In the genomic region with DNA sequence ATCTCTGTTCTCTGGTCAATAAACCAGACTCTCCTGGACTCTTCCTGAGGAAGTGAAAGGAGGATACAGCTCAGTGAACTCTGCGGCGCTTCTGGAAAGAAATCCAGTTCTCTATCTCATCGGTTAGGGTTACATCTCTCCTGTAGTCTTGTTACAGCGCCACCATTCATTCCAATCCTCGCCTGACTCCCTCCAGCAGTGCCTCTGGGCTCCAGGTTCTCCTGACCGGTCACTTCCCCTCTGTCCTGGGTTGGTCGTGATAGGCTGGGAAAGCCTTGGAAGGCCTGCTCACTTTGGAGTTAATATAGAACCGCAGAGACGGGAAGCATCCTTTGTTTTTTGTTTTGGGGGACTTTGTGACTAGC, we compare ENCODE assay signal across 24 cellular contexts.
DNase-seq lines count a peak whose midpoint lies in the region; ATAC-seq and TF ChIP-seq lines count a peak whose summit lies in the region.
"Had no signal": no experiment of that assay in that cellular context is flagged by ENCODE, and none has a peak within 500 bp of the region (broad histone marks: within the 10 kb centered on the region; RNA-seq: fewer than 3 reads in every experiment).

No MANE protein-coding gene starts in this region.

- peak; percentile 41 for ATAC-seq in gastroesophageal sphincter
- peak; percentile 58 for ATAC-seq in left lobe of liver
- peak in 1 of 2 donors; percentile 26 for ATAC-seq in gastrocnemius medialis
- ATAC-seq: CD8-positive, alpha-beta T cell; left lung; stimulated activated effector memory CD8-positive, alpha-beta T cell treated with anti-CD3 and anti-CD28 coated beads, Interleukin-12 subunit alpha, Interleukin-12 subunit beta, amount 100 ng/mL, for 72 hours had no signal

- no peaks in the 10 kb centered on the region for H3K4me1 ChIP-seq in gastroesophageal sphincter
- H3K4me1 ChIP-seq in gastrocnemius medialis = no peaks in the 10 kb centered on the region

- H3K27ac ChIP-seq in gastroesophageal sphincter = peak overlapping the region in 3 of 4 donors; percentile 32 to 59 (median 41)
- peak overlapping the region; percentile 21 to 59 (median 44) for H3K27ac ChIP-seq in gastrocnemius medialis
- H3K27ac ChIP-seq: HL-60, left lung had no signal

- no peaks in the 10 kb centered on the region for H3K27me3 ChIP-seq in gastroesophageal sphincter
- no peaks in the 10 kb centered on the region for H3K27me3 ChIP-seq in gastrocnemius medialis
- H3K27me3 ChIP-seq: left lung, thyroid gland had no signal

- no peak overlapping the region for H3K4me3 ChIP-seq in gastroesophageal sphincter
- H3K4me3 ChIP-seq in gastrocnemius medialis = no peak overlapping the region
- no peak overlapping the region for H3K4me3 ChIP-seq in lower leg skin (ENCODE audit: low read depth, poor library complexity, severe bottlenecking)
- H3K4me3 ChIP-seq: left lung, thyroid gland had no signal

- WGBS in gastroesophageal sphincter (ENCODE audit: low coverage in 1 of 2), 2 donors = 50 to 65% methylated on average over 4 to 8 of the region's 9 CpGs
- 74 to 78% methylated on average over 9 of the region's 9 CpGs for WGBS in lower leg skin, 2 donors

- DNase-seq in left lobe of liver (ENCODE audit: low spot score) = no peak
- no peak for DNase-seq in gastrocnemius medialis
- no peak for DNase-seq in NCI-H2029 treated with DMSO at 0.1 percent for 48 hours (lab: John Stamatoyannopoulos, UW)
- DNase-seq in NCI-H1092 treated with DMSO at 0.1 percent for 48 hours (lab: John Stamatoyannopoulos, UW) = no peak
- DNase-seq in lower leg skin (ENCODE audit: low spot score in 2 of 2) = no peak
- DNase-seq in NK-92 treated with Interleukin-12 subunit alpha and Interleukin-12 subunit beta, amount 100 ng/mL, for 24 hours (lab: John Stamatoyannopoulos, UW) = no peak
- DNase-seq: activated CD4-positive, alpha-beta T cell treated with anti-CD3 and anti-CD28 coated beads, Interleukin-2, amount 50 U/mL, for 4 hours; activated naive CD4-positive, alpha-beta T cell treated with Interleukin-2 at 50 U/mL for 16 hours; CD8-positive, alpha-beta T cell; DMS79; effector CD8-positive, alpha-beta T cell; left lung; naive B cell; NCI-H2029; NCI-H524; posterior cingulate gyrus; SHP77; stimulated activated CD4-positive, alpha-beta T cell treated with anti-CD3 and anti-CD28 coated beads, Interleukin-12 subunit alpha, Interleukin-12 subunit beta, amount 100 ng/mL, for 4 hours; T-helper 1 cell; thyroid gland had no signal

- H3K36me3 ChIP-seq in gastroesophageal sphincter (no peaks in the 10 kb centered on the region), gastrocnemius medialis (no peaks in the 10 kb centered on the region)
- H3K36me3 ChIP-seq: left lung, thyroid gland had no signal

- H3K9me3 ChIP-seq in gastroesophageal sphincter (no peaks in the 10 kb centered on the region), gastrocnemius medialis (no peaks in the 10 kb centered on the region)
- H3K9me3 ChIP-seq: left lung, thyroid gland had no signal

- in situ Hi-C loops in gastrocnemius medialis (cut with MboI; ENCODE audit: low sequenced_read_pairs in 4 of 4) = no loop called here

- intact Hi-C loops in gastrocnemius medialis (cut with DNase I; ENCODE audit: low total_unique reads) (no loop called here), lower leg skin (cut with DNase I; ENCODE audit: low total_unique reads) (no loop called here)

- no peak for TF ChIP-seq EP300 in Ishikawa (IDR thresholded peaks at IDR 0.05; ENCODE audit: borderline replicate concordance)
- TF ChIP-seq EP300 in gastroesophageal sphincter (IDR thresholded peaks at IDR 0.05) = no peak

- TF ChIP-seq RAD21 in Ishikawa (IDR thresholded peaks at IDR 0.05; ENCODE audit: low read depth) = 0 out of 2 replicates have a peak, but pooled peaks have one; percentile 8

- TF ChIP-seq CTCF in gastroesophageal sphincter (IDR thresholded peaks at IDR 0.05) = no peak
- no peak for TF ChIP-seq CTCF in gastrocnemius medialis (IDR thresholded peaks at IDR 0.05 in 4 of 5, conservative IDR thresholded peaks at IDR 0.05 in 1 of 5)
- no peak for TF ChIP-seq CTCF in lower leg skin (IDR thresholded peaks at IDR 0.05)

- no peak for TF ChIP-seq POLR2A in gastroesophageal sphincter (IDR thresholded peaks at IDR 0.05)
- TF ChIP-seq POLR2A in gastrocnemius medialis (IDR thresholded peaks at IDR 0.05) = no peak
- TF ChIP-seq POLR2A in lower leg skin (IDR thresholded peaks at IDR 0.05) = no peak

TF ChIP-seq in Ishikawa, 13 proteins besides CTCF, POLR2A, EP300 and RAD21:
- TF ChIP-seq ZBTB7A (IDR thresholded peaks at IDR 0.05; ENCODE audit: low read depth) (no peak), YY1 (IDR thresholded peaks at IDR 0.05; ENCODE audit: low read depth) (0 out of 2 replicates have a peak, but pooled peaks have one; percentile 41), TCF12 (IDR thresholded peaks at IDR 0.05; ENCODE audit: low read depth) (no peak; the same call in 1 of the 2 replicates), CREB1 (IDR thresholded peaks at IDR 0.05; ENCODE audit: low read depth) (no peak), TAF1 (IDR thresholded peaks at IDR 0.05; ENCODE audit: low read depth) (no peak), TEAD4 (IDR thresholded peaks at IDR 0.05) (no peak), NFIC (IDR thresholded peaks at IDR 0.05) (no peak)
- TF ChIP-seq, protein P1, sequence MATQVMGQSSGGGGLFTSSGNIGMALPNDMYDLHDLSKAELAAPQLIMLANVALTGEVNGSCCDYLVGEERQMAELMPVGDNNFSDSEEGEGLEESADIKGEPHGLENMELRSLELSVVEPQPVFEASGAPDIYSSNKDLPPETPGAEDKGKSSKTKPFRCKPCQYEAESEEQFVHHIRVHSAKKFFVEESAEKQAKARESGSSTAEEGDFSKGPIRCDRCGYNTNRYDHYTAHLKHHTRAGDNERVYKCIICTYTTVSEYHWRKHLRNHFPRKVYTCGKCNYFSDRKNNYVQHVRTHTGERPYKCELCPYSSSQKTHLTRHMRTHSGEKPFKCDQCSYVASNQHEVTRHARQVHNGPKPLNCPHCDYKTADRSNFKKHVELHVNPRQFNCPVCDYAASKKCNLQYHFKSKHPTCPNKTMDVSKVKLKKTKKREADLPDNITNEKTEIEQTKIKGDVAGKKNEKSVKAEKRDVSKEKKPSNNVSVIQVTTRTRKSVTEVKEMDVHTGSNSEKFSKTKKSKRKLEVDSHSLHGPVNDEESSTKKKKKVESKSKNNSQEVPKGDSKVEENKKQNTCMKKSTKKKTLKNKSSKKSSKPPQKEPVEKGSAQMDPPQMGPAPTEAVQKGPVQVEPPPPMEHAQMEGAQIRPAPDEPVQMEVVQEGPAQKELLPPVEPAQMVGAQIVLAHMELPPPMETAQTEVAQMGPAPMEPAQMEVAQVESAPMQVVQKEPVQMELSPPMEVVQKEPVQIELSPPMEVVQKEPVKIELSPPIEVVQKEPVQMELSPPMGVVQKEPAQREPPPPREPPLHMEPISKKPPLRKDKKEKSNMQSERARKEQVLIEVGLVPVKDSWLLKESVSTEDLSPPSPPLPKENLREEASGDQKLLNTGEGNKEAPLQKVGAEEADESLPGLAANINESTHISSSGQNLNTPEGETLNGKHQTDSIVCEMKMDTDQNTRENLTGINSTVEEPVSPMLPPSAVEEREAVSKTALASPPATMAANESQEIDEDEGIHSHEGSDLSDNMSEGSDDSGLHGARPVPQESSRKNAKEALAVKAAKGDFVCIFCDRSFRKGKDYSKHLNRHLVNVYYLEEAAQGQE (IDR thresholded peaks at IDR 0.05; ENCODE audit: low read depth) = no peak
- TF ChIP-seq, protein P2, sequence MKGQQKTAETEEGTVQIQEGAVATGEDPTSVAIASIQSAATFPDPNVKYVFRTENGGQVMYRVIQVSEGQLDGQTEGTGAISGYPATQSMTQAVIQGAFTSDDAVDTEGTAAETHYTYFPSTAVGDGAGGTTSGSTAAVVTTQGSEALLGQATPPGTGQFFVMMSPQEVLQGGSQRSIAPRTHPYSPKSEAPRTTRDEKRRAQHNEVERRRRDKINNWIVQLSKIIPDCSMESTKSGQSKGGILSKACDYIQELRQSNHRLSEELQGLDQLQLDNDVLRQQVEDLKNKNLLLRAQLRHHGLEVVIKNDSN (IDR thresholded peaks at IDR 0.05) = no peak
